7 cellular contexts compared by ENCODE assay signal in the genomic region with DNA sequence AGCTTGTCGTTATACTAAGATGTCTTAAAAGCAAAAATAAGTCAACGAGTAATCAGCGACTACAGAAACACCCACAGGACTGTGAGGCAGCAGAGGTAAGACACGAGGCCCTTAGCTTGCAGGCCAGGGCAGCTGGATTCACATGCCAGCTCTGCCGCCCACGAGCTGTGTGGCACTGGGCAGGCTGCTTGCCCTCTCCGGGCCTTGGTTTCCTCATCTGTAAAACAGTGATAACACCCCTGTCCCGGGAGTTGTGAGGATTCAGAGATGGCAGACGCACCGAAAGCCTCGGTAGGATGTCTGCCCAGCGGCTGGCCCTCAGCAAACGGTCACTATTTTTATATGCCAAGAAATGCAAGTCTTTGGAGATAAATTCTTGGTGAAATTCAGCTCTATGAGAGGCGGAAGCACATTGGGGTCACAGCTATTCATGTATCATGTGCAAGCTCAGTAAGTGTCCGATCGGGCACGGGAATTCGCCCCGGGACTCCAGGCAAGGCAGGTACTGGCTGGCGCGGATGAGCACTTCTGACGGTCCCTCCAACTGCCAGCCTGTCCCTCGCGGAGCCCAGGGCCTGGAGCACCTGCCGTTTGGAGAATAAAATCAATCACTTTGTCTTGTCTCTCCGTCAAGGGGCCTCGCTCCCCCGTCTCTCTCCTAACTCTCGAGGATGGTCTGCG. TPM values are rescaled to one million over a fixed set of nuclear protein-coding genes. Genes with fewer than 3 reads are reported as not detected.
DNase-seq lines count a peak whose midpoint lies in the region; ATAC-seq, FAIRE-seq and TF ChIP-seq lines count a peak whose summit lies in the region.

No MANE protein-coding gene starts in this region.

- H3K14ac ChIP-seq in H9 (ENCODE audit: insufficient read depth, low read length): peak overlapping the region; percentile 24; the same call in 1 of the 2 replicates

- H3K27me3 ChIP-seq in H9 (ENCODE audit: insufficient read depth, low read length): peaks cover 7% of the 10 kb centered on the region; the same call in 1 of the 2 replicates
- H3K27me3 ChIP-seq in SJCRH30: no peaks in the 10 kb centered on the region
- no peaks in the 10 kb centered on the region for H3K27me3 ChIP-seq in foreskin keratinocyte

- H2AFZ ChIP-seq in H9 (ENCODE audit: low read length): no peak overlapping the region

- no peak overlapping the region for H3T11ph ChIP-seq in H9 (ENCODE audit: low read length)

- no peaks in the 10 kb centered on the region for H4K20me1 ChIP-seq in H9 (ENCODE audit: control insufficient read depth, insufficient read depth, insufficient read length)

- TF ChIP-seq CTCF in H9 (conservative IDR thresholded peaks at IDR 0.05) (no peak), foreskin keratinocyte (conservative IDR thresholded peaks at IDR 0.05) (no peak)

- H3K27ac ChIP-seq in H9 (ENCODE audit: insufficient read length, low read depth, low read length): no peak overlapping the region
- no peak overlapping the region; the same call in 1 of the 2 replicates for H3K27ac ChIP-seq in SJCRH30
- peak overlapping the region; percentile 54 for H3K27ac ChIP-seq in foreskin keratinocyte

- peaks cover 5% of the 10 kb centered on the region; the same call in 1 of the 2 replicates for H3K4me1 ChIP-seq in H9 (ENCODE audit: insufficient read depth, low read length)
- H3K4me1 ChIP-seq in SJCRH30: peaks cover 12% of the 10 kb centered on the region
- peaks cover 13% of the 10 kb centered on the region for H3K4me1 ChIP-seq in foreskin keratinocyte

- peaks cover 38 to 43% of the 10 kb centered on the region in 2 experiments for H3K4me1 Mint-ChIP-seq in H9

- no peak overlapping the region for H2BK12ac ChIP-seq in H9 (ENCODE audit: insufficient read length, low read depth, low read length)

- no peak overlapping the region for H3K23ac ChIP-seq in H9 (ENCODE audit: insufficient read length, low read depth, low read length)

- DNase-seq in H9 (no peak), SJCRH30 (peak; percentile 35 to 48), foreskin keratinocyte (peak in 1 of 2 donors; percentile 32), retina (peak; percentile 67), RCC 7860 (ENCODE audit: low spot score) (no peak)

- H3K18ac ChIP-seq in H9 (ENCODE audit: insufficient read length, low read depth, low read length): no peak overlapping the region

- no peak overlapping the region for H4K91ac ChIP-seq in H9 (ENCODE audit: insufficient read length, low read depth, low read length)

- peak overlapping the region; percentile 68 to 78 for H3K4me3 Mint-ChIP-seq in H9

- ATAC-seq in foreskin keratinocyte (peak; percentile 4), HG03095 (IDR thresholded peaks at IDR 0.05; ENCODE audit: unreplicated experiment) (no peak), HG02852 (IDR thresholded peaks at IDR 0.05; ENCODE audit: unreplicated experiment) (no peak)

- no peak overlapping the region for H2AK5ac ChIP-seq in H9 (ENCODE audit: insufficient read length, low read length)

- no peak overlapping the region for H3K27ac Mint-ChIP-seq in H9

- H3K9me3 Mint-ChIP-seq in H9: no peaks in the 10 kb centered on the region; a peak in 2 of 5 replicates

- H3K79me1 ChIP-seq in H9 (ENCODE audit: insufficient read depth, low read depth, low read length, poor library complexity, severe bottlenecking): no peaks in the 10 kb centered on the region

- no peak overlapping the region for H3K56ac ChIP-seq in H9 (ENCODE audit: insufficient read length, low read depth, low read length)

- H2BK5ac ChIP-seq in H9 (ENCODE audit: insufficient read length, low read length): no peak overlapping the region

- H3K36me3 ChIP-seq in SJCRH30: no peaks in the 10 kb centered on the region

- H3K27me3 Mint-ChIP-seq in H9 (ENCODE audit: low read depth): peaks cover 28% of the 10 kb centered on the region

- H2BK20ac ChIP-seq in H9 (ENCODE audit: low read depth, low read length, poor library complexity, severe bottlenecking): no peak overlapping the region

- peaks cover 0 to 5% (median 3%) of the 10 kb centered on the region in 3 experiments; a peak in 4 of 7 replicates for H3K36me3 Mint-ChIP-seq in H9 (ENCODE audit: insufficient read depth in 1 of 3, low read depth in 3 of 3)

- H4K8ac ChIP-seq in H9 (replicated peaks; ENCODE audit: insufficient read length, low read depth, low read length): no peak overlapping the region

- H3K9me3 ChIP-seq in H9 (ENCODE audit: control insufficient read depth, low read depth, low read length) (no peaks in the 10 kb centered on the region), SJCRH30 (replicated peaks) (0 out of 2 replicates have a peak, but pooled peaks cover 3% of the 10 kb centered on the region)

- no peak overlapping the region for H4K5ac ChIP-seq in H9 (ENCODE audit: insufficient read length, low read depth, low read length)

- peak overlapping the region; percentile 94 for H3K4me3 ChIP-seq in SJCRH30

- H3K4ac ChIP-seq in H9 (ENCODE audit: low read depth, low read length): no peak overlapping the region

- H3K4me2 ChIP-seq in H9 (ENCODE audit: insufficient read depth, insufficient read length, low read length): peak overlapping the region; percentile 64

- no peak overlapping the region for H2BK120ac ChIP-seq in H9 (ENCODE audit: low read depth, low read length, poor library complexity, severe bottlenecking)

- H3K23me2 ChIP-seq in H9 (ENCODE audit: insufficient read length, low read depth, low read length, poor library complexity, severe bottlenecking): peaks cover 16% of the 10 kb centered on the region

- H3K9ac ChIP-seq in H9 (ENCODE audit: extremely low read depth, insufficient read length, low read length): no peak overlapping the region

- no CpG with 5 or more reads among the region's 30 CpGs for WGBS in H9 (ENCODE audit: extremely low coverage, insufficient read length, low lambda C conversion rate)

- H3K79me2 ChIP-seq in H9 (ENCODE audit: insufficient read depth, low read length): no peaks in the 10 kb centered on the region

- no peak for FAIRE-seq in RCC 7860 (lab: Jason Lieb, UNC)

- H2BK15ac ChIP-seq in H9 (ENCODE audit: low read depth, low read length): no peak overlapping the region

RNA-seq across cellular contexts. Expression of a gene that starts 1.1 kb away (rescaled TPM):
- total RNA-seq in H9 (2021): 11.5 and 14.6 TPM in 2 replicates
- total RNA-seq in SJCRH30 (2014; rRNA removed; shearing (Covaris generic)): 14.1 and 14.5 TPM in 2 replicates
- total RNA-seq in foreskin keratinocyte: 54.1 and 84.4 TPM in 2 replicates
- 20.8 and 27.6 TPM in 2 replicates for polyA plus RNA-seq in foreskin keratinocyte

RNA-seq across cellular contexts. Expression of a gene that starts 57.5 kb away (rescaled TPM):
- 17.4 and 18.1 TPM in 2 replicates for total RNA-seq in H9 (2021)
- total RNA-seq in SJCRH30 (2014; rRNA removed; shearing (Covaris generic)): 20.5 and 25.7 TPM in 2 replicates
- total RNA-seq in foreskin keratinocyte: 17.1 and 21.7 TPM in 2 replicates
- polyA plus RNA-seq in foreskin keratinocyte: 3.1 and 3.3 TPM in 2 replicates

Comparison
In these comparisons a context has a peak if more than half of its experiments do, and no peak if none do; other contexts are left out.
1. DNase-seq: peak in SJCRH30 (2 of 2) and retina (single experiment); none in H9 (single experiment) and RCC 7860 (single experiment).